Comparison of ENCODE assay signal across 10 cellular contexts in the genomic region with DNA sequence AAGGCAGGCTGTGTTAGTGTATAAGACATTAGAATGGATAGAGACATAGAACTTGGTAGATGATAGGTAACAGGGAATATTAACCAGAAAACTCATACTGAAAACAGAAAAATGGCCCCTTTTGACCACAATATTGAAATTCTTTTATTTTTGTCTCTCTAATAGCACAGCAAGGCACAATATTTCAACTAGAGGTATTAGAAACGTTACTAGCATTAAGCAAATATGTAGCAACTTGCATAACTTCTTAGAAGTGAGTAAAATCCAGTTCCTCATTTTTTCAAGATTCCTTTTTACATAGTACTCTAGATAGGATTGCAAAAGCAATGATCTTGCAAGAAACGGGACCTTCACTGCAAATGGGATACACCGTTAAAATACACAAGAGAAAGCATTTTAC.
DNase-seq lines count a peak whose midpoint lies in the region; ATAC-seq, FAIRE-seq and TF ChIP-seq lines count a peak whose summit lies in the region.
"Had no signal": no experiment of that assay in that cellular context is flagged by ENCODE, and none has a peak within 500 bp of the region (broad histone marks: within the 10 kb centered on the region; RNA-seq: fewer than 3 reads in every experiment).

No MANE protein-coding gene starts in this region.

- H3K36me3 ChIP-seq in K562 (ENCODE audit: control insufficient read depth, insufficient read depth, low read length), result no peaks in the 10 kb centered on the region

- no peak overlapping the region for H3K4me3 ChIP-seq in K562

- FAIRE-seq in K562 (lab: Jason Lieb, UNC), result no peak

- H3K9ac ChIP-seq in K562 (ENCODE audit: insufficient read depth in 1 of 2, low read depth in 2 of 2, low read length in 2 of 2), result no peak overlapping the region

- intact Hi-C loops in CD14-positive monocyte (cut with micrococcal nuclease), result loop anchor here in 1 of 2 donors (2.0 to 5.0 kb wide), 2 partner anchors 57 to 104 kb away; no protein-coding TSS in a partner anchor
- intact Hi-C loops in K562 (cut with micrococcal nuclease), result no loop called here
- intact Hi-C loops in left colon (cut with DNase I, micrococcal nuclease), result no loop called here

- POLR2A ChIA-PET in K562 (lab: Yijun Ruan, JAX), result no interaction called here

- DNase-seq in CD14-positive monocyte (ENCODE audit: low spot score) (no peak), K562 (ENCODE audit: extremely low read depth in 1 of 4, low spot score in 3 of 4) (no peak), left colon (no peak), nephron progenitor cell (no peak), DMS153 (lab: John Stamatoyannopoulos, UW) (no peak)
- DNase-seq: activated CD4-positive, alpha-beta memory T cell treated with anti-CD3 and anti-CD28 coated beads for 36 hours; hypothalamus had no signal

- TF ChIP-seq POLR2A in K562 (conservative IDR thresholded peaks at IDR 0.05), result no peak

- peaks cover 14 to 17% of the 10 kb centered on the region in 2 donors for H3K36me3 Mint-ChIP-seq in CD14-positive monocyte
- H3K36me3 Mint-ChIP-seq in nephron progenitor cell (ENCODE audit: low read depth), result no peaks in the 10 kb centered on the region
- H3K36me3 Mint-ChIP-seq: activated CD4-positive, alpha-beta memory T cell treated with anti-CD3 and anti-CD28 coated beads for 36 hours had no signal

- no peak overlapping the region for H2AFZ ChIP-seq in K562 (ENCODE audit: low read depth, low read length)

- H3K4me3 Mint-ChIP-seq in CD14-positive monocyte, result peak overlapping the region; percentile 28 to 69
- H3K4me3 Mint-ChIP-seq in nephron progenitor cell, result no peak overlapping the region
- H3K4me3 Mint-ChIP-seq: activated CD4-positive, alpha-beta memory T cell treated with anti-CD3 and anti-CD28 coated beads for 36 hours had no signal

- ATAC-seq in GM19467 (IDR thresholded peaks at IDR 0.05; ENCODE audit: unreplicated experiment) (peak; percentile 38), HG03354 (IDR thresholded peaks at IDR 0.05; ENCODE audit: poor library complexity, severe bottlenecking, unreplicated experiment) (peak; percentile 55), K562 (no peak), left colon (no peak), GM19035 (IDR thresholded peaks at IDR 0.05; ENCODE audit: unreplicated experiment) (no peak)

- CTCF ChIA-PET in K562 (lab: Yijun Ruan, JAX; ENCODE audit: low intra/inter-chr PET ratio), result no interaction called here

- no TSS peak for BruUV-seq in K562 (replicated peaks; lab: Mats Ljungman, UMichigan)

- no peaks in the 10 kb centered on the region for H3K9me1 ChIP-seq in K562 (ENCODE audit: control insufficient read depth, insufficient read depth, low read length)

- no peaks in the 10 kb centered on the region for H3K9me3 ChIP-seq in K562 (replicated peaks; ENCODE audit: control insufficient read depth, insufficient read depth, low read depth, low read length)

- H3K27ac Mint-ChIP-seq in CD14-positive monocyte (peak overlapping the region; percentile 94 to 99 (median 97)), nephron progenitor cell (no peak overlapping the region)
- H3K27ac Mint-ChIP-seq: activated CD4-positive, alpha-beta memory T cell treated with anti-CD3 and anti-CD28 coated beads for 36 hours had no signal

- peaks cover 57% of the 10 kb centered on the region for H3K4me1 Mint-ChIP-seq in CD14-positive monocyte
- peaks cover 10% of the 10 kb centered on the region for H3K4me1 Mint-ChIP-seq in nephron progenitor cell

- no peaks in the 10 kb centered on the region for H4K20me1 ChIP-seq in K562 (replicated peaks; ENCODE audit: control insufficient read depth, insufficient read depth, low read length)

- H3K27me3 Mint-ChIP-seq in CD14-positive monocyte (ENCODE audit: low read depth in 3 of 3) (peaks cover 0 to 3% (median 0%) of the 10 kb centered on the region in 3 donors), nephron progenitor cell (ENCODE audit: low read depth, poor library complexity) (no peaks in the 10 kb centered on the region)
- H3K27me3 Mint-ChIP-seq: activated CD4-positive, alpha-beta memory T cell treated with anti-CD3 and anti-CD28 coated beads for 36 hours had no signal

- peaks cover 0 to 9% (median 6%) of the 10 kb centered on the region in 7 donors for H3K9me3 Mint-ChIP-seq in CD14-positive monocyte
- peaks cover 9% of the 10 kb centered on the region for H3K9me3 Mint-ChIP-seq in nephron progenitor cell
- H3K9me3 Mint-ChIP-seq: activated CD4-positive, alpha-beta memory T cell treated with anti-CD3 and anti-CD28 coated beads for 36 hours had no signal

- H3K4me1 ChIP-seq in K562 (replicated peaks in 1 of 2; ENCODE audit: control insufficient read depth in 2 of 2, insufficient read depth in 2 of 2, low read length in 2 of 2), result no peaks in the 10 kb centered on the region; a peak in 1 of 5 replicates

- TF ChIP-seq EP300 in K562 (IDR thresholded peaks at IDR 0.05; ENCODE audit: low read length), result no peak

- no peaks in the 10 kb centered on the region for H3K79me2 ChIP-seq in K562 (ENCODE audit: control insufficient read depth, insufficient read depth, low read length)

- no peaks in the 10 kb centered on the region for H3K27me3 ChIP-seq in K562 (ENCODE audit: control insufficient read depth in 2 of 2, insufficient read depth in 2 of 2, low read length in 2 of 2)

- WGBS in K562 (ENCODE audit: insufficient coverage, low coverage, missing lambda C conversion rate), result 0% methylated on average over 3 of the region's 3 CpGs

- no peak overlapping the region for H3K27ac ChIP-seq in K562 (ENCODE audit: extremely low read depth, low read depth, low read length)

- no peak for TF ChIP-seq CTCF in CD14-positive monocyte (IDR thresholded peaks at IDR 0.05)
- no peak for TF ChIP-seq CTCF in K562 (IDR thresholded peaks at IDR 0.05 in 2 of 3, conservative IDR thresholded peaks at IDR 0.05 in 1 of 3; ENCODE audit: insufficient read depth in 2 of 3, low read depth in 1 of 3, low read length in 3 of 3)
- no peak for TF ChIP-seq CTCF in nephron progenitor cell (IDR thresholded peaks at IDR 0.05)

- TF ChIP-seq RAD21 in K562 (CRISPR knock-in tag; conservative IDR thresholded peaks at IDR 0.05 in 1 of 2, IDR thresholded peaks at IDR 0.05 in 1 of 2), result no peak

- in situ Hi-C loops in K562 (cut with MboI), result no loop called here

- no peak overlapping the region for H3K4me2 ChIP-seq in K562 (ENCODE audit: insufficient read depth, low read length)

TF ChIP-seq in K562, 482 proteins besides CTCF, POLR2A, EP300 and RAD21 (continues in another document):
- TF ChIP-seq POLR3G (IDR thresholded peaks at IDR 0.05; ENCODE audit: extremely low read depth, insufficient read length, insufficient replicate concordance) (no peak), PCBP1 (IDR thresholded peaks at IDR 0.05; ENCODE audit: low read depth, low read length, poor library complexity, severe bottlenecking) (no peak), SPI1 (IDR thresholded peaks at IDR 0.05; ENCODE audit: borderline replicate concordance, low read depth, low read length) (0 out of 2 replicates have a peak, but pooled peaks have one; percentile 40), CEBPB (tag; IDR thresholded peaks at IDR 0.05) (peak; percentile 66; the same call in 1 of the 2 replicates), ZNF436 (CRISPR knock-in tag; IDR thresholded peaks at IDR 0.05) (no peak), XRCC3 (IDR thresholded peaks at IDR 0.05) (no peak)
- TF ChIP-seq, protein P1, sequence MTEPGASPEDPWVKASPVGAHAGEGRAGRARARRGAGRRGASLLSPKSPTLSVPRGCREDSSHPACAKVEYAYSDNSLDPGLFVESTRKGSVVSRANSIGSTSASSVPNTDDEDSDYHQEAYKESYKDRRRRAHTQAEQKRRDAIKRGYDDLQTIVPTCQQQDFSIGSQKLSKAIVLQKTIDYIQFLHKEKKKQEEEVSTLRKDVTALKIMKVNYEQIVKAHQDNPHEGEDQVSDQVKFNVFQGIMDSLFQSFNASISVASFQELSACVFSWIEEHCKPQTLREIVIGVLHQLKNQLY (CRISPR knock-in tag; conservative IDR thresholded peaks at IDR 0.05), result no peak
- TF ChIP-seq, protein P2, sequence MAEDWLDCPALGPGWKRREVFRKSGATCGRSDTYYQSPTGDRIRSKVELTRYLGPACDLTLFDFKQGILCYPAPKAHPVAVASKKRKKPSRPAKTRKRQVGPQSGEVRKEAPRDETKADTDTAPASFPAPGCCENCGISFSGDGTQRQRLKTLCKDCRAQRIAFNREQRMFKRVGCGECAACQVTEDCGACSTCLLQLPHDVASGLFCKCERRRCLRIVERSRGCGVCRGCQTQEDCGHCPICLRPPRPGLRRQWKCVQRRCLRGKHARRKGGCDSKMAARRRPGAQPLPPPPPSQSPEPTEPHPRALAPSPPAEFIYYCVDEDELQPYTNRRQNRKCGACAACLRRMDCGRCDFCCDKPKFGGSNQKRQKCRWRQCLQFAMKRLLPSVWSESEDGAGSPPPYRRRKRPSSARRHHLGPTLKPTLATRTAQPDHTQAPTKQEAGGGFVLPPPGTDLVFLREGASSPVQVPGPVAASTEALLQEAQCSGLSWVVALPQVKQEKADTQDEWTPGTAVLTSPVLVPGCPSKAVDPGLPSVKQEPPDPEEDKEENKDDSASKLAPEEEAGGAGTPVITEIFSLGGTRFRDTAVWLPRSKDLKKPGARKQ (CRISPR knock-in tag; IDR thresholded peaks at IDR 0.05), result no peak

Comparison
In these comparisons a context has a peak if more than half of its experiments do, and no peak if none do; other contexts are left out.
1. ATAC-seq: peak in GM19467 (single experiment) and HG03354 (single experiment); none in K562 (single experiment), left colon (single experiment) and GM19035 (single experiment).